1 cellular context compared by ENCODE assay signal in the genomic region with DNA sequence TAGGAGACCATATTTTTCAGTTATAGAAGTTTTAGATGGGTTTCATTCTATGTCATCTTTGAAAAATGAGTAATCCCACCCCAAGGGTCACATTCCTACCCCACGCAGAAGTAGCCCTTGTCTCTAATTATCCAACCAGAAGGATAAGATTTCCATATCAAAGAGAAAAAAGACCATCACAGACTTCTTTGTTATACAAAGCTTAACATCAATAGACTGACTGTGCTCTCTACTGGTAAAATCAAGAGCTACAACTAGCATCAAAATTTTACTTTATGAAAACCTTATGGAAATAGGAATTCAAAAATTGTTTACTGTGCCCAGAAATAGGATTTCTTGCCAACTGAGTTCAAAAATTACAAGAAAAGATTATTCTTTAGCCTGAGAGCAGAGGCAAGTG.
TF ChIP-seq lines count a peak whose summit lies in the region.

No MANE protein-coding gene starts in this region.

TF ChIP-seq in H1, 55 proteins besides CTCF, POLR2A, EP300 and RAD21:
- TF ChIP-seq BCL11A (IDR thresholded peaks at IDR 0.05; ENCODE audit: low read depth in 2 of 2, low read length in 2 of 2) (no peak), BACH1 (IDR thresholded peaks at IDR 0.05; ENCODE audit: low read length) (no peak), CTBP2 (IDR thresholded peaks at IDR 0.05; ENCODE audit: borderline replicate concordance, insufficient read depth, insufficient read length, low read length) (no peak), CHD1 (IDR thresholded peaks at IDR 0.05; ENCODE audit: low read depth, low read length) (no peak), TAF1 (IDR thresholded peaks at IDR 0.05; ENCODE audit: low read depth, low read length) (no peak), KDM4A (IDR thresholded peaks at IDR 0.05; ENCODE audit: low read depth, low read length, severe bottlenecking) (no peak), TEAD4 (IDR thresholded peaks at IDR 0.05; ENCODE audit: low read depth, low read length) (no peak), ATF2 (IDR thresholded peaks at IDR 0.05; ENCODE audit: low read length) (no peak), HDAC6 (IDR thresholded peaks at IDR 0.05; ENCODE audit: low read depth, low read length) (no peak), HDAC2 (IDR thresholded peaks at IDR 0.05; ENCODE audit: borderline replicate concordance in 1 of 2, low read depth in 2 of 2, low read length in 2 of 2) (no peak), KDM1A (IDR thresholded peaks at IDR 0.05; ENCODE audit: borderline replicate concordance, low read length) (no peak), POLR2AphosphoS5 (IDR thresholded peaks at IDR 0.05; ENCODE audit: low read depth, low read length) (no peak), TAF7 (optimal IDR thresholded peaks at IDR 0.05; ENCODE audit: borderline replicate concordance, low read depth, low read length) (no peak), RFX5 (IDR thresholded peaks at IDR 0.05; ENCODE audit: borderline replicate concordance, low read depth, low read length) (no peak)
- TF ChIP-seq, protein P1, sequence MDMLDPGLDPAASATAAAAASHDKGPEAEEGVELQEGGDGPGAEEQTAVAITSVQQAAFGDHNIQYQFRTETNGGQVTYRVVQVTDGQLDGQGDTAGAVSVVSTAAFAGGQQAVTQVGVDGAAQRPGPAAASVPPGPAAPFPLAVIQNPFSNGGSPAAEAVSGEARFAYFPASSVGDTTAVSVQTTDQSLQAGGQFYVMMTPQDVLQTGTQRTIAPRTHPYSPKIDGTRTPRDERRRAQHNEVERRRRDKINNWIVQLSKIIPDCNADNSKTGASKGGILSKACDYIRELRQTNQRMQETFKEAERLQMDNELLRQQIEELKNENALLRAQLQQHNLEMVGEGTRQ (IDR thresholded peaks at IDR 0.05; ENCODE audit: low read length): no peak
